1 cellular context compared by ENCODE assay signal in genomic region chr2:159285929-159286708, GRCh38.
TF ChIP-seq lines count a peak whose summit lies in the region.

A gene with protein sequence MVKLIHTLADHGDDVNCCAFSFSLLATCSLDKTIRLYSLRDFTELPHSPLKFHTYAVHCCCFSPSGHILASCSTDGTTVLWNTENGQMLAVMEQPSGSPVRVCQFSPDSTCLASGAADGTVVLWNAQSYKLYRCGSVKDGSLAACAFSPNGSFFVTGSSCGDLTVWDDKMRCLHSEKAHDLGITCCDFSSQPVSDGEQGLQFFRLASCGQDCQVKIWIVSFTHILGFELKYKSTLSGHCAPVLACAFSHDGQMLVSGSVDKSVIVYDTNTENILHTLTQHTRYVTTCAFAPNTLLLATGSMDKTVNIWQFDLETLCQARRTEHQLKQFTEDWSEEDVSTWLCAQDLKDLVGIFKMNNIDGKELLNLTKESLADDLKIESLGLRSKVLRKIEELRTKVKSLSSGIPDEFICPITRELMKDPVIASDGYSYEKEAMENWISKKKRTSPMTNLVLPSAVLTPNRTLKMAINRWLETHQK (minus strand): TSS chr2:159286703. CDS start chr2:159283069, 3,634 bp downstream.

TF ChIP-seq in HepG2, 621 proteins besides CTCF, POLR2A, EP300 and RAD21 (continued from another document and continues in another):
- TF ChIP-seq, protein P1, sequence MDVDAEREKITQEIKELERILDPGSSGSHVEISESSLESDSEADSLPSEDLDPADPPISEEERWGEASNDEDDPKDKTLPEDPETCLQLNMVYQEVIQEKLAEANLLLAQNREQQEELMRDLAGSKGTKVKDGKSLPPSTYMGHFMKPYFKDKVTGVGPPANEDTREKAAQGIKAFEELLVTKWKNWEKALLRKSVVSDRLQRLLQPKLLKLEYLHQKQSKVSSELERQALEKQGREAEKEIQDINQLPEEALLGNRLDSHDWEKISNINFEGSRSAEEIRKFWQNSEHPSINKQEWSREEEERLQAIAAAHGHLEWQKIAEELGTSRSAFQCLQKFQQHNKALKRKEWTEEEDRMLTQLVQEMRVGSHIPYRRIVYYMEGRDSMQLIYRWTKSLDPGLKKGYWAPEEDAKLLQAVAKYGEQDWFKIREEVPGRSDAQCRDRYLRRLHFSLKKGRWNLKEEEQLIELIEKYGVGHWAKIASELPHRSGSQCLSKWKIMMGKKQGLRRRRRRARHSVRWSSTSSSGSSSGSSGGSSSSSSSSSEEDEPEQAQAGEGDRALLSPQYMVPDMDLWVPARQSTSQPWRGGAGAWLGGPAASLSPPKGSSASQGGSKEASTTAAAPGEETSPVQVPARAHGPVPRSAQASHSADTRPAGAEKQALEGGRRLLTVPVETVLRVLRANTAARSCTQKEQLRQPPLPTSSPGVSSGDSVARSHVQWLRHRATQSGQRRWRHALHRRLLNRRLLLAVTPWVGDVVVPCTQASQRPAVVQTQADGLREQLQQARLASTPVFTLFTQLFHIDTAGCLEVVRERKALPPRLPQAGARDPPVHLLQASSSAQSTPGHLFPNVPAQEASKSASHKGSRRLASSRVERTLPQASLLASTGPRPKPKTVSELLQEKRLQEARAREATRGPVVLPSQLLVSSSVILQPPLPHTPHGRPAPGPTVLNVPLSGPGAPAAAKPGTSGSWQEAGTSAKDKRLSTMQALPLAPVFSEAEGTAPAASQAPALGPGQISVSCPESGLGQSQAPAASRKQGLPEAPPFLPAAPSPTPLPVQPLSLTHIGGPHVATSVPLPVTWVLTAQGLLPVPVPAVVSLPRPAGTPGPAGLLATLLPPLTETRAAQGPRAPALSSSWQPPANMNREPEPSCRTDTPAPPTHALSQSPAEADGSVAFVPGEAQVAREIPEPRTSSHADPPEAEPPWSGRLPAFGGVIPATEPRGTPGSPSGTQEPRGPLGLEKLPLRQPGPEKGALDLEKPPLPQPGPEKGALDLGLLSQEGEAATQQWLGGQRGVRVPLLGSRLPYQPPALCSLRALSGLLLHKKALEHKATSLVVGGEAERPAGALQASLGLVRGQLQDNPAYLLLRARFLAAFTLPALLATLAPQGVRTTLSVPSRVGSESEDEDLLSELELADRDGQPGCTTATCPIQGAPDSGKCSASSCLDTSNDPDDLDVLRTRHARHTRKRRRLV (CRISPR knock-in tag; IDR thresholded peaks at IDR 0.05), result no peak
- TF ChIP-seq, protein P2, sequence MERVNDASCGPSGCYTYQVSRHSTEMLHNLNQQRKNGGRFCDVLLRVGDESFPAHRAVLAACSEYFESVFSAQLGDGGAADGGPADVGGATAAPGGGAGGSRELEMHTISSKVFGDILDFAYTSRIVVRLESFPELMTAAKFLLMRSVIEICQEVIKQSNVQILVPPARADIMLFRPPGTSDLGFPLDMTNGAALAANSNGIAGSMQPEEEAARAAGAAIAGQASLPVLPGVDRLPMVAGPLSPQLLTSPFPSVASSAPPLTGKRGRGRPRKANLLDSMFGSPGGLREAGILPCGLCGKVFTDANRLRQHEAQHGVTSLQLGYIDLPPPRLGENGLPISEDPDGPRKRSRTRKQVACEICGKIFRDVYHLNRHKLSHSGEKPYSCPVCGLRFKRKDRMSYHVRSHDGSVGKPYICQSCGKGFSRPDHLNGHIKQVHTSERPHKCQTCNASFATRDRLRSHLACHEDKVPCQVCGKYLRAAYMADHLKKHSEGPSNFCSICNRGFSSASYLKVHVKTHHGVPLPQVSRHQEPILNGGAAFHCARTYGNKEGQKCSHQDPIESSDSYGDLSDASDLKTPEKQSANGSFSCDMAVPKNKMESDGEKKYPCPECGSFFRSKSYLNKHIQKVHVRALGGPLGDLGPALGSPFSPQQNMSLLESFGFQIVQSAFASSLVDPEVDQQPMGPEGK (CRISPR knock-in tag; IDR thresholded peaks at IDR 0.05), result peak; percentile 73
- no peak for TF ChIP-seq ZNF10 (CRISPR knock-in tag; IDR thresholded peaks at IDR 0.05; ENCODE audit: borderline replicate concordance, low read depth)
- TF ChIP-seq HOMEZ (CRISPR knock-in tag; IDR thresholded peaks at IDR 0.05; ENCODE audit: low read depth), result no peak
- TF ChIP-seq ZNF740 (CRISPR knock-in tag; IDR thresholded peaks at IDR 0.05), result peak; percentile 91
- TF ChIP-seq HNF4A (CRISPR knock-in tag; IDR thresholded peaks at IDR 0.05), result no peak
- 0 out of 2 replicates have a peak, but pooled peaks have one; percentile 39 for TF ChIP-seq ZHX1 (CRISPR knock-in tag; IDR thresholded peaks at IDR 0.05; ENCODE audit: low read depth)
- TF ChIP-seq ZNF17 (CRISPR knock-in tag; IDR thresholded peaks at IDR 0.05), result no peak
- TF ChIP-seq ETV5 (CRISPR knock-in tag; IDR thresholded peaks at IDR 0.05; ENCODE audit: borderline replicate concordance), result no peak; the same call in 1 of the 2 replicates
- TF ChIP-seq, protein P3, sequence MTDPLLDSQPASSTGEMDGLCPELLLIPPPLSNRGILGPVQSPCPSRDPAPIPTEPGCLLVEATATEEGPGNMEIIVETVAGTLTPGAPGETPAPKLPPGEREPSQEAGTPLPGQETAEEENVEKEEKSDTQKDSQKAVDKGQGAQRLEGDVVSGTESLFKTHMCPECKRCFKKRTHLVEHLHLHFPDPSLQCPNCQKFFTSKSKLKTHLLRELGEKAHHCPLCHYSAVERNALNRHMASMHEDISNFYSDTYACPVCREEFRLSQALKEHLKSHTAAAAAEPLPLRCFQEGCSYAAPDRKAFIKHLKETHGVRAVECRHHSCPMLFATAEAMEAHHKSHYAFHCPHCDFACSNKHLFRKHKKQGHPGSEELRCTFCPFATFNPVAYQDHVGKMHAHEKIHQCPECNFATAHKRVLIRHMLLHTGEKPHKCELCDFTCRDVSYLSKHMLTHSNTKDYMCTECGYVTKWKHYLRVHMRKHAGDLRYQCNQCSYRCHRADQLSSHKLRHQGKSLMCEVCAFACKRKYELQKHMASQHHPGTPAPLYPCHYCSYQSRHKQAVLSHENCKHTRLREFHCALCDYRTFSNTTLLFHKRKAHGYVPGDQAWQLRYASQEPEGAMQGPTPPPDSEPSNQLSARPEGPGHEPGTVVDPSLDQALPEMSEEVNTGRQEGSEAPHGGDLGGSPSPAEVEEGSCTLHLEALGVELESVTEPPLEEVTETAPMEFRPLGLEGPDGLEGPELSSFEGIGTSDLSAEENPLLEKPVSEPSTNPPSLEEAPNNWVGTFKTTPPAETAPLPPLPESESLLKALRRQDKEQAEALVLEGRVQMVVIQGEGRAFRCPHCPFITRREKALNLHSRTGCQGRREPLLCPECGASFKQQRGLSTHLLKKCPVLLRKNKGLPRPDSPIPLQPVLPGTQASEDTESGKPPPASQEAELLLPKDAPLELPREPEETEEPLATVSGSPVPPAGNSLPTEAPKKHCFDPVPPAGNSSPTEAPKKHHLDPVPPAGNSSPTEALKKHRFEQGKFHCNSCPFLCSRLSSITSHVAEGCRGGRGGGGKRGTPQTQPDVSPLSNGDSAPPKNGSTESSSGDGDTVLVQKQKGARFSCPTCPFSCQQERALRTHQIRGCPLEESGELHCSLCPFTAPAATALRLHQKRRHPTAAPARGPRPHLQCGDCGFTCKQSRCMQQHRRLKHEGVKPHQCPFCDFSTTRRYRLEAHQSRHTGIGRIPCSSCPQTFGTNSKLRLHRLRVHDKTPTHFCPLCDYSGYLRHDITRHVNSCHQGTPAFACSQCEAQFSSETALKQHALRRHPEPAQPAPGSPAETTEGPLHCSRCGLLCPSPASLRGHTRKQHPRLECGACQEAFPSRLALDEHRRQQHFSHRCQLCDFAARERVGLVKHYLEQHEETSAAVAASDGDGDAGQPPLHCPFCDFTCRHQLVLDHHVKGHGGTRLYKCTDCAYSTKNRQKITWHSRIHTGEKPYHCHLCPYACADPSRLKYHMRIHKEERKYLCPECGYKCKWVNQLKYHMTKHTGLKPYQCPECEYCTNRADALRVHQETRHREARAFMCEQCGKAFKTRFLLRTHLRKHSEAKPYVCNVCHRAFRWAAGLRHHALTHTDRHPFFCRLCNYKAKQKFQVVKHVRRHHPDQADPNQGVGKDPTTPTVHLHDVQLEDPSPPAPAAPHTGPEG (CRISPR knock-in tag; IDR thresholded peaks at IDR 0.05), result peak; percentile 95
- no peak for TF ChIP-seq EZH2 (conservative IDR thresholded peaks at IDR 0.05; ENCODE audit: low read depth, low read length)
- TF ChIP-seq ZNF280D (CRISPR knock-in tag; IDR thresholded peaks at IDR 0.05), result no peak
- TF ChIP-seq, protein P4, sequence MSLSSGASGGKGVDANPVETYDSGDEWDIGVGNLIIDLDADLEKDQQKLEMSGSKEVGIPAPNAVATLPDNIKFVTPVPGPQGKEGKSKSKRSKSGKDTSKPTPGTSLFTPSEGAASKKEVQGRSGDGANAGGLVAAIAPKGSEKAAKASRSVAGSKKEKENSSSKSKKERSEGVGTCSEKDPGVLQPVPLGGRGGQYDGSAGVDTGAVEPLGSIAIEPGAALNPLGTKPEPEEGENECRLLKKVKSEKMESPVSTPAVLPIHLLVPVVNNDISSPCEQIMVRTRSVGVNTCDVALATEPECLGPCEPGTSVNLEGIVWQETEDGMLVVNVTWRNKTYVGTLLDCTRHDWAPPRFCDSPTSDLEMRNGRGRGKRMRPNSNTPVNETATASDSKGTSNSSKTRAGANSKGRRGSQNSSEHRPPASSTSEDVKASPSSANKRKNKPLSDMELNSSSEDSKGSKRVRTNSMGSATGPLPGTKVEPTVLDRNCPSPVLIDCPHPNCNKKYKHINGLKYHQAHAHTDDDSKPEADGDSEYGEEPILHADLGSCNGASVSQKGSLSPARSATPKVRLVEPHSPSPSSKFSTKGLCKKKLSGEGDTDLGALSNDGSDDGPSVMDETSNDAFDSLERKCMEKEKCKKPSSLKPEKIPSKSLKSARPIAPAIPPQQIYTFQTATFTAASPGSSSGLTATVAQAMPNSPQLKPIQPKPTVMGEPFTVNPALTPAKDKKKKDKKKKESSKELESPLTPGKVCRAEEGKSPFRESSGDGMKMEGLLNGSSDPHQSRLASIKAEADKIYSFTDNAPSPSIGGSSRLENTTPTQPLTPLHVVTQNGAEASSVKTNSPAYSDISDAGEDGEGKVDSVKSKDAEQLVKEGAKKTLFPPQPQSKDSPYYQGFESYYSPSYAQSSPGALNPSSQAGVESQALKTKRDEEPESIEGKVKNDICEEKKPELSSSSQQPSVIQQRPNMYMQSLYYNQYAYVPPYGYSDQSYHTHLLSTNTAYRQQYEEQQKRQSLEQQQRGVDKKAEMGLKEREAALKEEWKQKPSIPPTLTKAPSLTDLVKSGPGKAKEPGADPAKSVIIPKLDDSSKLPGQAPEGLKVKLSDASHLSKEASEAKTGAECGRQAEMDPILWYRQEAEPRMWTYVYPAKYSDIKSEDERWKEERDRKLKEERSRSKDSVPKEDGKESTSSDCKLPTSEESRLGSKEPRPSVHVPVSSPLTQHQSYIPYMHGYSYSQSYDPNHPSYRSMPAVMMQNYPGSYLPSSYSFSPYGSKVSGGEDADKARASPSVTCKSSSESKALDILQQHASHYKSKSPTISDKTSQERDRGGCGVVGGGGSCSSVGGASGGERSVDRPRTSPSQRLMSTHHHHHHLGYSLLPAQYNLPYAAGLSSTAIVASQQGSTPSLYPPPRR (CRISPR knock-in tag; IDR thresholded peaks at IDR 0.05; ENCODE audit: borderline replicate concordance), result peak; percentile 37; the same call in 1 of the 2 replicates
- TF ChIP-seq IRX3 (CRISPR knock-in tag; IDR thresholded peaks at IDR 0.05; ENCODE audit: borderline replicate concordance, low read depth), result peak; percentile 97; the same call in 1 of the 2 replicates
